ENCODE assay signal across 6 cellular contexts in the genomic region with DNA sequence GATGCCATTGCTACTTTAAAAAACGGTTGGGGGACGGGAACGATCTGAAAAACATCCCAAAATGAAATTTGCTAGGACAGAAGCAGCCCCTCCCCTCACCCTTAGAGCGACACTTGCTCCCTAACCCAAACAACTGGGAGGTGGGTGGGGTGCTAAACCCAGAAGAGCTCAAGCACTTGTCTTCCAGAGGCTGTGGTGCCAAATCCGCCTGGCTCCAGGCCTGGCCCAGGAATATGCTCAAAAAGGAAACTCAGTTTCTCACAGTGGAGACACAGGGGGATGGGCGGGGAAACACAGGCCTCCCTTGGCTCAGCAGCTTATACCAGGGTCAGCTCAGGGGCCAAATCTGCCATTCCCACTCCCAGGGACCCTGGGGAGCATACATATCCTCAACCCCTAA. TPM values are rescaled to one million over a fixed set of nuclear protein-coding genes. Genes with fewer than 3 reads are reported as not detected.
DNase-seq lines count a peak whose midpoint lies in the region; ATAC-seq lines count a peak whose summit lies in the region.

No MANE protein-coding gene starts in this region.

- H3K27ac Mint-ChIP-seq in activated naive CD4-positive, alpha-beta T cell treated with anti-CD3 and anti-CD28 coated beads, Interleukin-2, amount 10 ng/mL, durations not matched to agents 7 days and 5 days = peak overlapping the region; percentile 69

- H3K4me1 Mint-ChIP-seq in activated naive CD4-positive, alpha-beta T cell treated with anti-CD3 and anti-CD28 coated beads, Interleukin-2, amount 10 ng/mL, durations not matched to agents 7 days and 5 days = peaks cover 80% of the 10 kb centered on the region

- no peak for DNase-seq in activated naive CD4-positive, alpha-beta T cell treated with anti-CD3 and anti-CD28 coated beads, Interleukin-2, amount 10 ng/mL, durations not matched to agents 7 days and 5 days
- DNase-seq in activated naive CD4-positive, alpha-beta T cell treated with Interleukin-2 at 50 U/mL for 16 hours = no peak
- peak; percentile 15 to 43 for DNase-seq in hippocampal formation (lab: John Stamatoyannopoulos, UW)
- DNase-seq in stimulated activated CD4-positive, alpha-beta T cell treated with anti-CD3 and anti-CD28 coated beads, Interleukin-2, amount 100 ng/mL, for 24 hours = no peak

- no peaks in the 10 kb centered on the region for H3K4me1 ChIP-seq in urinary bladder (ENCODE audit: insufficient read depth)

- H3K36me3 Mint-ChIP-seq in activated naive CD4-positive, alpha-beta T cell treated with anti-CD3 and anti-CD28 coated beads, Interleukin-2, amount 10 ng/mL, durations not matched to agents 7 days and 5 days = peaks cover 41% of the 10 kb centered on the region

- H3K9me3 Mint-ChIP-seq in activated naive CD4-positive, alpha-beta T cell treated with anti-CD3 and anti-CD28 coated beads, Interleukin-2, amount 10 ng/mL, durations not matched to agents 7 days and 5 days = no peaks in the 10 kb centered on the region

- H3K4me3 ChIP-seq in urinary bladder (ENCODE audit: low read depth, low read length) = peak overlapping the region; percentile 44

- CTCF ChIA-PET in activated naive CD4-positive, alpha-beta T cell treated with anti-CD3 and anti-CD28 coated beads, Interleukin-2, amount 10 ng/mL, durations not matched to agents 7 days and 5 days (lab: Charles Lee) = interaction anchor here (0.7 to 2.8 kb wide), 4 partner anchors 17 to 101 kb away, joined by 3 to 17 read pairs (median 4); a partner anchor contains a TSS

- H3K27me3 Mint-ChIP-seq in activated naive CD4-positive, alpha-beta T cell treated with anti-CD3 and anti-CD28 coated beads, Interleukin-2, amount 10 ng/mL, durations not matched to agents 7 days and 5 days = no peaks in the 10 kb centered on the region

- ATAC-seq in GM21528 (IDR thresholded peaks at IDR 0.05; ENCODE audit: low FRiP score, unreplicated experiment) = no peak

- no peak overlapping the region for H3K27ac ChIP-seq in urinary bladder (ENCODE audit: low read depth)

- WGBS in urinary bladder = 10% methylated on average over 6 of the region's 6 CpGs

- H3K36me3 ChIP-seq in urinary bladder (ENCODE audit: insufficient read depth) = no peaks in the 10 kb centered on the region

- H3K4me3 Mint-ChIP-seq in activated naive CD4-positive, alpha-beta T cell treated with anti-CD3 and anti-CD28 coated beads, Interleukin-2, amount 10 ng/mL, durations not matched to agents 7 days and 5 days = peak overlapping the region; percentile 88

RNA-seq across cellular contexts. Expression of a gene that starts 0.7 kb away (rescaled TPM):
- 74.0 TPM for total RNA-seq in urinary bladder
- 206 TPM for polyA plus RNA-seq in urinary bladder

RNA-seq across cellular contexts. Expression of a gene that starts 5.0 kb away (rescaled TPM):
- total RNA-seq in urinary bladder = 10.8 TPM
- 29.2 TPM for polyA plus RNA-seq in urinary bladder

RNA-seq across cellular contexts. Expression of a gene that starts 14.0 kb away (rescaled TPM):
- 61.2 TPM for total RNA-seq in urinary bladder
- 110 TPM for polyA plus RNA-seq in urinary bladder

RNA-seq across cellular contexts. Expression of a gene that starts 17.9 kb away (rescaled TPM):
- total RNA-seq in urinary bladder = 38.4 TPM
- 54.9 TPM for polyA plus RNA-seq in urinary bladder

RNA-seq across cellular contexts. Expression of a gene that starts 20.0 kb away (rescaled TPM):
- total RNA-seq in urinary bladder = 6.8 TPM
- polyA plus RNA-seq in urinary bladder = 47.1 TPM

Comparison
In these comparisons a context has a peak if more than half of its experiments do, and no peak if none do; other contexts are left out.
1. DNase-seq: peak in hippocampal formation (2 of 2); none in activated naive CD4-positive, alpha-beta T cell treated with anti-CD3 and anti-CD28 coated beads, Interleukin-2, amount 10 ng/mL, durations not matched to agents 7 days and 5 days (single experiment), activated naive CD4-positive, alpha-beta T cell treated with Interleukin-2 at 50 U/mL for 16 hours (single experiment) and stimulated activated CD4-positive, alpha-beta T cell treated with anti-CD3 and anti-CD28 coated beads, Interleukin-2, amount 100 ng/mL, for 24 hours (0 of 2).